Comparison of ENCODE assay signal across 28 cellular contexts in the genomic region with DNA sequence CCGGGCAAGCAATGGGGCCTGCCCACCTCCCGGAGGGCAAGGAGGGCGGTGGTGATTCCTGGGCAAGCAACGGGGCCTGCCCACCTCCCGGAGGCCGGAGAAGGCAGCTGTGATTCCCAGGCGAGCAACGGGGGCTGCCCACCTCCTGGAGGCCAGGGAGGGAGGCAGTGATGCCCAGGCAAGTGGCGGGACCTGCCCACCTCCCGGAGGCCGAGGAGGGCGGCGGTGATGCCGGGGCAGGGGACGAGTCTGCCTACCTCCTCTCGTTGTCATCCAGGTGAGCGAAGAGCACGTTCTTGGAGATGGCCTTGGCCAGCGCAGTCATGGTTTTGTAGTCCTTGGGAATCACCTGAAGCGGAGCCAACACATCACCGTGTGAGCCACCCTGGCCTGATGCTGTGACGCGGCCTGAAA.
"Had no signal": no experiment of that assay in that cellular context is flagged by ENCODE, and none has a peak within 500 bp of the region (broad histone marks: within the 10 kb centered on the region; RNA-seq: fewer than 3 reads in every experiment).

No MANE protein-coding gene starts in this region.

- H3K36me3 ChIP-seq: gastrocnemius medialis, neutrophil, pancreas, thoracic aorta had no signal

- H3K4me1 Mint-ChIP-seq: endodermal cell, mesothelial cell of epicardium had no signal

- H3K9me3 Mint-ChIP-seq: mesothelial cell of epicardium; neural crest cell; stimulated activated naive CD8-positive, alpha-beta T cell treated with anti-CD3 and anti-CD28 coated beads, Interleukin-15, Interleukin-2, amounts not matched to agents 100 ng/mL and 50 ng/mL, for 24 hours had no signal

- H3K4me3 Mint-ChIP-seq: dendritic cell treated with granulocyte-macrophage colony-stimulating factor and Interleukin-4, amounts not matched to agents 40 ng/mL and 50 ng/mL, for 4 days; endodermal cell; mesothelial cell of epicardium; naive B cell; natural killer cell treated with Interleukin-12 subunit alpha and Interleukin-12 subunit beta and Interleukin-15 and Interleukin-18, amount 100 ng/mL, for 72 hours; neural crest cell; stimulated activated naive B cell treated with anti-CD40 and anti-IgM and Interleukin-4, amounts not matched to agents 10 μg/mL and 1 μg/mL and 100 μg/mL, for 72 hours; stimulated activated naive CD8-positive, alpha-beta T cell treated with anti-CD3 and anti-CD28 coated beads, Interleukin-15, Interleukin-2, amounts not matched to agents 100 ng/mL and 50 ng/mL, for 24 hours had no signal

- H3K4me1 ChIP-seq: gastrocnemius medialis, pancreas, upper lobe of left lung, vagina had no signal

- DNase-seq: effector CD8-positive, alpha-beta T cell; foreskin fibroblast; gastrocnemius medialis; mesenchymal stem cell; naive B cell; stimulated activated CD4-positive, alpha-beta T cell treated with anti-CD3 and anti-CD28 coated beads, Interleukin-15, amount 100 ng/mL, for 24 hours; stimulated activated CD4-positive, alpha-beta T cell treated with anti-CD3 and anti-CD28 coated beads, Interleukin-2, amount 100 ng/mL, for 48 hours; stimulated activated naive B cell treated with anti-CD40 and anti-IgM and Interleukin-4, amounts not matched to agents 10 μg/mL and 1 μg/mL and 100 μg/mL, for 72 hours; upper lobe of left lung had no signal

- H3K27me3 ChIP-seq: gastrocnemius medialis, neutrophil, pancreas, tibial nerve, upper lobe of left lung, vagina had no signal

- H3K27ac Mint-ChIP-seq: dendritic cell treated with granulocyte-macrophage colony-stimulating factor and Interleukin-4, amounts not matched to agents 40 ng/mL and 50 ng/mL, for 4 days; endodermal cell; mesothelial cell of epicardium; naive B cell; natural killer cell treated with Interleukin-12 subunit alpha and Interleukin-12 subunit beta and Interleukin-15 and Interleukin-18, amount 100 ng/mL, for 72 hours; progenitor cell of endocrine pancreas; stimulated activated naive B cell treated with anti-CD40 and anti-IgM and Interleukin-4, amounts not matched to agents 10 μg/mL and 1 μg/mL and 100 μg/mL, for 72 hours; stimulated activated naive CD8-positive, alpha-beta T cell treated with anti-CD3 and anti-CD28 coated beads, Interleukin-15, Interleukin-2, amounts not matched to agents 100 ng/mL and 50 ng/mL, for 24 hours had no signal

- H3K36me3 Mint-ChIP-seq: natural killer cell treated with Interleukin-12 subunit alpha and Interleukin-12 subunit beta and Interleukin-15 and Interleukin-18, amount 100 ng/mL, for 72 hours had no signal

- H3K4me3 ChIP-seq: gastrocnemius medialis, mucosa of descending colon, pancreas, skin epidermis, thoracic aorta, tibial nerve, upper lobe of left lung, vagina had no signal

- H3K27ac ChIP-seq: epithelial cell of prostate, gastrocnemius medialis, neutrophil, pancreas, thoracic aorta, tibial nerve, upper lobe of left lung, vagina had no signal

- FAIRE-seq: colon, keratinocyte, pancreas had no signal

- ATAC-seq: esophagus mucosa; gastrocnemius medialis; left lobe of liver; mucosa of descending colon; natural killer cell treated with Interleukin-12 subunit alpha and Interleukin-12 subunit beta and Interleukin-15 and Interleukin-18, amount 100 ng/mL, for 72 hours; pancreas; stimulated activated naive B cell treated with anti-CD40 and anti-IgM and Interleukin-4, amounts not matched to agents 10 μg/mL and 1 μg/mL and 100 μg/mL, for 72 hours had no signal

- H3K27me3 Mint-ChIP-seq: dendritic cell treated with granulocyte-macrophage colony-stimulating factor and Interleukin-4, amounts not matched to agents 40 ng/mL and 50 ng/mL, for 4 days; naive B cell; natural killer cell treated with Interleukin-12 subunit alpha and Interleukin-12 subunit beta and Interleukin-15 and Interleukin-18, amount 100 ng/mL, for 72 hours; progenitor cell of endocrine pancreas; stimulated activated naive B cell treated with anti-CD40 and anti-IgM and Interleukin-4, amounts not matched to agents 10 μg/mL and 1 μg/mL and 100 μg/mL, for 72 hours; stimulated activated naive CD8-positive, alpha-beta T cell treated with anti-CD3 and anti-CD28 coated beads, Interleukin-15, Interleukin-2, amounts not matched to agents 100 ng/mL and 50 ng/mL, for 24 hours had no signal

- H3K9me3 ChIP-seq: gastrocnemius medialis, mucosa of descending colon, neutrophil, pancreas, thoracic aorta, vagina had no signal
